ENCODE assay signal across 20 cellular contexts in genomic region chr13:98346904-98347636, GRCh38.
"Had no signal": no experiment of that assay in that cellular context is flagged by ENCODE, and none has a peak within 500 bp of the region (broad histone marks: within the 10 kb centered on the region; RNA-seq: fewer than 3 reads in every experiment).

No MANE protein-coding gene starts in this region.

- H3K27ac Mint-ChIP-seq: immature natural killer cell, naive B cell had no signal

- DNase-seq: colonic mucosa; dorsolateral prefrontal cortex; effector CD8-positive, alpha-beta T cell; esophagus squamous epithelium; foreskin keratinocyte; immature natural killer cell; left cardiac atrium; left ventricle myocardium superior; mesenchymal stem cell; naive B cell; sigmoid colon; stimulated activated CD4-positive, alpha-beta T cell treated with anti-CD3 and anti-CD28 coated beads, Interleukin-2, amount 100 ng/mL, for 24 hours; stimulated activated CD4-positive, alpha-beta T cell treated with anti-CD3 and anti-CD28 coated beads, Interleukin-4, amount 100 ng/mL, for 4 hours; stimulated activated naive CD4-positive, alpha-beta T cell treated with Interleukin-2 at 50 U/mL for 16 hours; upper lobe of right lung had no signal

- H3K9me3 Mint-ChIP-seq: immature natural killer cell, naive B cell, nephron had no signal

- ATAC-seq: foreskin keratinocyte, left cardiac atrium, left ventricle myocardium superior, upper lobe of right lung had no signal

- H3K36me3 ChIP-seq: colonic mucosa, esophagus squamous epithelium, sigmoid colon, upper lobe of right lung, vagina had no signal

- H3K4me3 Mint-ChIP-seq: immature natural killer cell, naive B cell, nephron had no signal

- H3K36me3 Mint-ChIP-seq: immature natural killer cell, naive B cell had no signal

- H3K27ac ChIP-seq: colonic mucosa, epithelial cell of prostate, esophagus squamous epithelium, foreskin keratinocyte, skin epidermis, upper lobe of right lung, vagina had no signal

- H3K4me3 ChIP-seq: colonic mucosa, dorsolateral prefrontal cortex, esophagus squamous epithelium, lung, sigmoid colon, skin epidermis, upper lobe of right lung, vagina had no signal

- H3K4me1 ChIP-seq: colonic mucosa, foreskin keratinocyte, upper lobe of right lung had no signal

- H3K27me3 ChIP-seq: colonic mucosa, esophagus squamous epithelium, foreskin keratinocyte, sigmoid colon, upper lobe of right lung, vagina had no signal

- H3K9me3 ChIP-seq: colonic mucosa, esophagus squamous epithelium, sigmoid colon, upper lobe of right lung, vagina had no signal

- H3K4me1 Mint-ChIP-seq: immature natural killer cell, naive B cell had no signal
